28 cellular contexts compared by ENCODE assay signal in the genomic region with DNA sequence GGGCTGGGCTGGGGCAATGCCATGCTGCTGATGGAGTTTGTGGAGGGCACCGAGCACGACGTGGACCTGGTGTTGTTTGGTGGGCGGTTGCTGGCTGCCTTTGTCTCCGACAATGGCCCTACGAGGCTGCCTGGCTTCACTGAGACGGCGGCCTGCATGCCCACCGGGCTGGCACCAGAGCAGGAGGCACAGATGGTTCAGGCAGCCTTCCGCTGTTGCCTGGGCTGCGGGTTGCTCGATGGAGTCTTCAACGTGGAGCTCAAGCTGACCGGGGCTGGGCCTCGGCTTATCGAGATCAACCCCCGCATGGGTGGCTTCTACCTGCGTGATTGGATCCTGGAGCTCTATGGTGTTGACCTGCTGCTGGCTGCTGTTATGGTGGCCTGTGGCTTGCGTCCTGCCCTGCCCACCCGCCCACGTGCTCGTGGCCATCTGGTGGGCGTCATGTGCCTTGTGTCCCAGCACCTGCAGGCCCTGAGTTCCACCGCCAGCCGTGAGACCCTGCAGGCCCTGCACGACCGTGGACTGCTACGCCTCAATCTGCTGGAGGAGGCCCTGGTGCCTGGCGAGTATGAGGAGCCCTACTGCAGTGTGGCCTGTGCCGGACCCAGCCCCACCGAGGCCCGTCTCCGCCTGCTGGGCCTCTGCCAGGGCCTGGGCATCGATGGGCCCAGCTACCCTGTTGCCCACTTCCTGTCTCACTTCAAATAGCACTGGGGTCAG. TPM values are rescaled to one million over a fixed set of nuclear protein-coding genes. Genes with fewer than 3 reads are reported as not detected.
DNase-seq lines count a peak whose midpoint lies in the region; FAIRE-seq and TF ChIP-seq lines count a peak whose summit lies in the region.
"Had no signal": no experiment of that assay in that cellular context is flagged by ENCODE, and none has a peak within 500 bp of the region (broad histone marks: within the 10 kb centered on the region; RNA-seq: fewer than 3 reads in every experiment).

No MANE protein-coding gene starts in this region.

- H3K4me1 ChIP-seq in H1 (replicated peaks in 1 of 4; ENCODE audit: control insufficient read depth in 3 of 4, insufficient read depth in 4 of 4, low read length in 3 of 4) (peaks cover 0 to 13% (median 7%) of the 10 kb centered on the region in 4 experiments; a peak in 6 of 7 replicates), tibial nerve (peaks cover 0 to 32% (median 12%) of the 10 kb centered on the region in 4 donors)

- H4K91ac ChIP-seq in H1 (replicated peaks; ENCODE audit: insufficient read length, low read length): no peak overlapping the region

- H3K79me1 ChIP-seq in H1 (ENCODE audit: low read depth, low read length): peaks cover 4% of the 10 kb centered on the region

- no peak overlapping the region for H3K9ac ChIP-seq in H1 (replicated peaks in 1 of 4; ENCODE audit: extremely low read depth in 1 of 4, low read depth in 3 of 4, low read length in 3 of 4)

- peaks cover 0 to 8% (median 5%) of the 10 kb centered on the region in 4 experiments; a peak in 4 of 7 replicates for H3K27me3 ChIP-seq in H1 (replicated peaks in 1 of 4; ENCODE audit: control insufficient read depth in 3 of 4, extremely low read depth in 1 of 4, insufficient read depth in 3 of 4, low read length in 3 of 4)
- no peaks in the 10 kb centered on the region for H3K27me3 ChIP-seq in tibial nerve
- H3K27me3 ChIP-seq: MG63 had no signal

- no peak for FAIRE-seq in H1 (lab: Jason Lieb, UNC)
- FAIRE-seq: D721Med, GM18507 had no signal

- TF ChIP-seq EP300 in H1 (IDR thresholded peaks at IDR 0.05; ENCODE audit: borderline replicate concordance in 1 of 2, low read depth in 2 of 2, low read length in 2 of 2) (no peak), tibial nerve (IDR thresholded peaks at IDR 0.05) (no peak)

- no peaks in the 10 kb centered on the region for H3K27me3 Mint-ChIP-seq in activated CD4-positive, alpha-beta T cell treated with anti-CD3 and anti-CD28 coated beads, Interleukin-2, amount 10 ng/mL, durations not matched to agents 7 days and 5 days
- H3K27me3 Mint-ChIP-seq: CD4-positive, alpha-beta T cell had no signal

- no peaks in the 10 kb centered on the region for H3K36me3 ChIP-seq in H1 (ENCODE audit: control insufficient read depth in 2 of 4, insufficient read depth in 4 of 4, low read length in 3 of 4)
- no peaks in the 10 kb centered on the region for H3K36me3 ChIP-seq in tibial nerve
- H3K36me3 ChIP-seq: MG63 had no signal

- H2BK20ac ChIP-seq in H1 (ENCODE audit: low read length): no peak overlapping the region

- peaks cover 3% of the 10 kb centered on the region for H3K36me3 Mint-ChIP-seq in activated CD4-positive, alpha-beta T cell treated with anti-CD3 and anti-CD28 coated beads, Interleukin-2, amount 10 ng/mL, durations not matched to agents 7 days and 5 days (ENCODE audit: low read depth)

- H3K14ac ChIP-seq in H1 (ENCODE audit: insufficient read length): no peak overlapping the region

- H3K27ac ChIP-seq in RWPE1: peak overlapping the region; percentile 47
- no peak overlapping the region for H3K27ac ChIP-seq in H1 (ENCODE audit: low read depth, low read length)
- H3K27ac ChIP-seq in substantia nigra (ENCODE audit: low read depth, low read length, poor library complexity, severe bottlenecking): peak overlapping the region; percentile 35
- H3K27ac ChIP-seq in tibial nerve: no peak overlapping the region

- H3K4me3 ChIP-seq in H1 (ENCODE audit: extremely low read depth in 1 of 4, insufficient read depth in 2 of 4, low read depth in 3 of 4, low read length in 4 of 4): no peak overlapping the region
- no peak overlapping the region for H3K4me3 ChIP-seq in tibial nerve
- H3K4me3 ChIP-seq: MG63 had no signal

- no peak for DNase-seq in activated CD4-positive, alpha-beta T cell treated with anti-CD3 and anti-CD28 coated beads, Interleukin-2, amount 10 ng/mL, durations not matched to agents 7 days and 5 days
- DNase-seq in activated CD4-positive, alpha-beta T cell treated with anti-CD3 and anti-CD28 coated beads for 4 hours: no peak
- DNase-seq in RWPE1 (ENCODE audit: low spot score) (no peak), H1 (ENCODE audit: low read depth in 1 of 2, low spot score in 2 of 2) (no peak), substantia nigra (lab: John Stamatoyannopoulos, UW) (no peak), DMS 273 treated with DMSO at 0.1 percent for 48 hours (lab: John Stamatoyannopoulos, UW) (no peak), tibial nerve (ENCODE audit: low spot score in 2 of 2) (no peak)
- DNase-seq: 8988T; ACHN; CD4-positive, alpha-beta T cell; DMS53; H7; KBM-7; MG63; NCI-H1105 treated with DMSO at 0.1 percent for 48 hours; NCI-H146; NCI-H2029; NCI-H2227 treated with DMSO at 0.1 percent for 48 hours; NCI-H526 treated with DMSO at 0.1 percent for 48 hours; RPMI8226; SHP77 treated with DMSO at 0.1 percent for 48 hours had no signal

- peaks cover 0 to 3% of the 10 kb centered on the region in 2 experiments for H4K20me1 ChIP-seq in H1 (replicated peaks in 1 of 2; ENCODE audit: control insufficient read depth in 1 of 2, insufficient read depth in 2 of 2, low read length in 2 of 2)

- H3K4me3 Mint-ChIP-seq in activated CD4-positive, alpha-beta T cell treated with anti-CD3 and anti-CD28 coated beads, Interleukin-2, amount 10 ng/mL, durations not matched to agents 7 days and 5 days: no peak overlapping the region

- POLR2A ChIA-PET in activated CD4-positive, alpha-beta T cell treated with anti-CD3 and anti-CD28 coated beads, Interleukin-2, amount 10 ng/mL, durations not matched to agents 7 days and 5 days (lab: Charles Lee): no interaction called here
- POLR2A ChIA-PET in RWPE1 (lab: Yijun Ruan, JAX; ENCODE audit: low non-redundant PET): interaction anchor here (0.6 to 0.7 kb wide), 2 partner anchors 44 to 399 kb away, joined by 3 to 4 read pairs; no protein-coding TSS in a partner anchor
- POLR2A ChIA-PET in H1 (lab: Charles Lee; ENCODE audit: partially characterized antibody): interaction anchor here (0.9 to 10.2 kb wide), 6 partner anchors 10 to 54 kb away, joined by 3 to 104 read pairs (median 4); partner anchors contain the start of genes PPP1CA and PTPRCAP

- peak overlapping the region; percentile 67 for H3K27ac Mint-ChIP-seq in activated CD4-positive, alpha-beta T cell treated with anti-CD3 and anti-CD28 coated beads, Interleukin-2, amount 10 ng/mL, durations not matched to agents 7 days and 5 days
- H3K27ac Mint-ChIP-seq: CD4-positive, alpha-beta T cell had no signal

- no peak overlapping the region for H2AK5ac ChIP-seq in H1 (ENCODE audit: low read depth, low read length)

- H3K9me3 Mint-ChIP-seq in activated CD4-positive, alpha-beta T cell treated with anti-CD3 and anti-CD28 coated beads, Interleukin-2, amount 10 ng/mL, durations not matched to agents 7 days and 5 days: no peaks in the 10 kb centered on the region
- H3K9me3 Mint-ChIP-seq: CD4-positive, alpha-beta T cell had no signal

- no peak overlapping the region for H3K4ac ChIP-seq in H1 (replicated peaks; ENCODE audit: insufficient read length, low read depth, low read length)

- CTCF ChIA-PET in activated CD4-positive, alpha-beta T cell treated with anti-CD3 and anti-CD28 coated beads, Interleukin-2, amount 10 ng/mL, durations not matched to agents 7 days and 5 days (lab: Charles Lee): interaction anchor here (0.7 to 3.5 kb wide), 7 partner anchors 13 to 180 kb away, joined by 3 to 18 read pairs (median 7); partner anchors contain the start of genes PPP1CA, PTPRCAP and TBC1D10C
- CTCF ChIA-PET in RWPE1 (lab: Yijun Ruan, JAX): interaction anchor here (1.0 to 1.5 kb wide), 2 partner anchors 22 to 23 kb away, joined by 3 read pairs; partner anchors contain the start of gene PPP1CA
- CTCF ChIA-PET in H1 (lab: Charles Lee; ENCODE audit: partially characterized antibody): interaction anchor here (0.5 to 1.8 kb wide), 8 partner anchors 11 to 328 kb away, joined by 3 to 7 read pairs (median 4); partner anchors contain the start of gene PPP1CA

- no peak overlapping the region for H3K4me2 ChIP-seq in H1 (ENCODE audit: insufficient read depth in 1 of 2, low read depth in 2 of 2, low read length in 2 of 2)

- no peak overlapping the region for H2BK15ac ChIP-seq in H1 (ENCODE audit: low read length)

- no peak overlapping the region for H2BK5ac ChIP-seq in H1 (ENCODE audit: low read depth, low read length)

- H3K4me1 Mint-ChIP-seq in activated CD4-positive, alpha-beta T cell treated with anti-CD3 and anti-CD28 coated beads, Interleukin-2, amount 10 ng/mL, durations not matched to agents 7 days and 5 days: peaks cover 52% of the 10 kb centered on the region

- TF ChIP-seq RAD21 in H1 (IDR thresholded peaks at IDR 0.05 in 1 of 2, conservative IDR thresholded peaks at IDR 0.05 in 1 of 2; ENCODE audit: low read depth in 2 of 2, low read length in 2 of 2): no peak

- H4K8ac ChIP-seq in H1 (ENCODE audit: extremely low read depth, insufficient read depth, low read length): 0 out of 2 replicates have a peak overlapping the region, but pooled peaks have one; percentile 17

- H3K56ac ChIP-seq in H1 (replicated peaks; ENCODE audit: insufficient read length, low read depth, low read length): no peak overlapping the region

- no peak overlapping the region for H2BK120ac ChIP-seq in H1 (replicated peaks; ENCODE audit: low read depth, low read length)

- no peak overlapping the region for H4K5ac ChIP-seq in H1 (ENCODE audit: insufficient read length, low read depth, low read length)

- H3K9me3 ChIP-seq in H1 (ENCODE audit: insufficient read depth in 2 of 2, low read depth in 1 of 2, low read length in 1 of 2) (no peaks in the 10 kb centered on the region), tibial nerve (no peaks in the 10 kb centered on the region)
- H3K9me3 ChIP-seq: MG63 had no signal

- no peak for TF ChIP-seq CTCF in RWPE1 (conservative IDR thresholded peaks at IDR 0.05; ENCODE audit: low read depth)
- no peak for TF ChIP-seq CTCF in H1 (IDR thresholded peaks at IDR 0.05; ENCODE audit: control extremely low read depth in 1 of 3, insufficient read depth in 1 of 3, low read depth in 1 of 3, low read length in 3 of 3)
- no peak for TF ChIP-seq CTCF in tibial nerve (IDR thresholded peaks at IDR 0.05)

- peaks cover 0 to 4% of the 10 kb centered on the region in 2 experiments; a peak in 1 of 4 replicates for H3K79me2 ChIP-seq in H1 (ENCODE audit: control insufficient read depth in 1 of 2, insufficient read depth in 2 of 2, low read length in 2 of 2)

- H2AFZ ChIP-seq in H1 (ENCODE audit: low read length): no peak overlapping the region

- H2BK12ac ChIP-seq in H1 (ENCODE audit: low read depth, low read length): peak overlapping the region; percentile 39; the same call in 1 of the 2 replicates

- H3K23me2 ChIP-seq in H1 (ENCODE audit: low read depth, low read length): peaks cover 19% of the 10 kb centered on the region

- WGBS in H1 (ENCODE audit: extremely low coverage in 1 of 2, insufficient coverage in 1 of 2, insufficient read length in 1 of 2, insufficient replicate concordance in 2 of 2, low coverage in 1 of 2, low lambda C conversion rate in 2 of 2, missing lambda C conversion rate in 1 of 2), 2 experiments: 88% methylated on average over 30 of the region's 34 CpGs; no CpG with 5 or more reads in 1 of the 2 experiments
- WGBS in tibial nerve, 2 donors: 60 to 81% methylated on average over 5 to 23 of the region's 34 CpGs

- TF ChIP-seq POLR2A in H1 (IDR thresholded peaks at IDR 0.05; ENCODE audit: control extremely low read depth in 1 of 2, low read depth in 2 of 2, low read length in 2 of 2) (no peak), tibial nerve (IDR thresholded peaks at IDR 0.05) (no peak)

- H3K18ac ChIP-seq in H1 (ENCODE audit: extremely low read depth, low read length): no peak overlapping the region

- H3K23ac ChIP-seq in H1 (ENCODE audit: insufficient read length): no peak overlapping the region

RNA-seq across cellular contexts. Expression of gene RPS6KB2, which starts 4.2 kb away (rescaled TPM):
- total RNA-seq in activated CD4-positive, alpha-beta T cell treated with anti-CD3 and anti-CD28 coated beads, Interleukin-2, amount 10 ng/mL, durations not matched to agents 7 days and 5 days: 10 to 100 TPM; 57.5 to 68.1 TPM
- total RNA-seq in H1 (2021; fragmentation: NEBNext Ultra II Directional; extraction: Animal tissue kit (Norgen Biotek cat#: 25700)): 41.0 and 43.9 TPM in 2 replicates
- 47.1 and 58.6 TPM in 2 replicates for polyA plus RNA-seq in H1 (2011; rRNA removed)
- polyA plus RNA-seq in H1 (2011; cell fraction: cytosol; rRNA removed): 54.3 TPM
- polyA plus RNA-seq in H1 (2011; cell fraction: nucleus; rRNA removed): 104 TPM
- 31.6 to 44.5 TPM (median 41.0 TPM) in 4 replicates for polyA plus RNA-seq in H1 (2012, experiment 1 of 2)
- 44.7 TPM for polyA plus RNA-seq in H1 (2012, experiment 2 of 2)
- 27.6 TPM for polyA plus RNA-seq in H1 (2013, experiment 1 of 2)
- polyA plus RNA-seq in H1 (2013, experiment 2 of 2): 27.9 TPM
- polyA minus RNA-seq in H1 (2011; rRNA and poly(A)+ RNA removed): 36.3 and 41.7 TPM in 2 replicates
- 30.8 TPM for polyA minus RNA-seq in H1 (2011; cell fraction: cytosol; rRNA and poly(A)+ RNA removed)
- 44.4 TPM for polyA minus RNA-seq in H1 (2011; cell fraction: nucleus; rRNA and poly(A)+ RNA removed)
- total RNA-seq in tibial nerve: 10 to 100 TPM; 36.9 to 69.3 (median 47.1) TPM

RNA-seq across cellular contexts. Expression of gene CARNS1, which starts 8.6 kb away (rescaled TPM):
- 1 to 10 TPM; 1.2 to 1.9 TPM for total RNA-seq in activated CD4-positive, alpha-beta T cell treated with anti-CD3 and anti-CD28 coated beads, Interleukin-2, amount 10 ng/mL, durations not matched to agents 7 days and 5 days
- 0.61 and 1.1 TPM in 2 replicates for total RNA-seq in H1 (2021; fragmentation: NEBNext Ultra II Directional; extraction: Animal tissue kit (Norgen Biotek cat#: 25700))
- polyA plus RNA-seq in H1 (2011; rRNA removed): 0.82 and 0.96 TPM in 2 replicates
- polyA plus RNA-seq in H1 (2011; cell fraction: cytosol; rRNA removed): 1.1 TPM
- 5.7 TPM for polyA plus RNA-seq in H1 (2011; cell fraction: nucleus; rRNA removed)
- polyA plus RNA-seq in H1 (2012, experiment 1 of 2): 0.72 to 2.2 TPM (median 1.1 TPM) in 4 replicates
- polyA plus RNA-seq in H1 (2012, experiment 2 of 2): 0.47 TPM
- 0.51 TPM for polyA plus RNA-seq in H1 (2013, experiment 1 of 2)
- 0.31 TPM for polyA plus RNA-seq in H1 (2013, experiment 2 of 2)
- 0.47 and 0.54 TPM in 2 replicates for polyA minus RNA-seq in H1 (2011; rRNA and poly(A)+ RNA removed)
- polyA minus RNA-seq in H1 (2011; cell fraction: cytosol; rRNA and poly(A)+ RNA removed): 0.22 TPM
- 1.4 TPM for polyA minus RNA-seq in H1 (2011; cell fraction: nucleus; rRNA and poly(A)+ RNA removed)
- 1 to 10 TPM; 1.8 to 5.9 (median 4.3) TPM for total RNA-seq in tibial nerve
- total RNA-seq: G401 had no signal

RNA-seq across cellular contexts. Expression of gene PTPRCAP, which starts 13.4 kb away (rescaled TPM):
- 100 to 1,000 TPM; 328 to 389 TPM for total RNA-seq in activated CD4-positive, alpha-beta T cell treated with anti-CD3 and anti-CD28 coated beads, Interleukin-2, amount 10 ng/mL, durations not matched to agents 7 days and 5 days
- 0.78 and 1.4 TPM in 2 replicates for total RNA-seq in H1 (2021; fragmentation: NEBNext Ultra II Directional; extraction: Animal tissue kit (Norgen Biotek cat#: 25700))
- 6.7 and 9.5 TPM in 2 replicates for polyA plus RNA-seq in H1 (2011; rRNA removed)
- polyA plus RNA-seq in H1 (2011; cell fraction: cytosol; rRNA removed): 6.7 TPM
- 39.1 TPM for polyA plus RNA-seq in H1 (2011; cell fraction: nucleus; rRNA removed)
- polyA plus RNA-seq in H1 (2012, experiment 1 of 2): 3.0 to 3.5 TPM (median 3.2 TPM) in 4 replicates
- 1.9 TPM for polyA plus RNA-seq in H1 (2012, experiment 2 of 2)
- 1.2 TPM for polyA plus RNA-seq in H1 (2013, experiment 1 of 2)
- 0.85 TPM for polyA plus RNA-seq in H1 (2013, experiment 2 of 2)
- 0.28 and 0.44 TPM in 2 replicates for polyA minus RNA-seq in H1 (2011; rRNA and poly(A)+ RNA removed)
- polyA minus RNA-seq in H1 (2011; cell fraction: cytosol; rRNA and poly(A)+ RNA removed): 2.3 TPM
- 5.0 TPM for polyA minus RNA-seq in H1 (2011; cell fraction: nucleus; rRNA and poly(A)+ RNA removed)
- total RNA-seq in tibial nerve: 10 to 100 TPM in 3 of 4 donors, 1 to 10 TPM in 1; 6.9 to 18.0 (median 12.8) TPM
- total RNA-seq: G401, NCI-H460 had no signal

RNA-seq across cellular contexts. Expression of gene CORO1B, which starts 19.2 kb away (rescaled TPM):
- 100 to 1,000 TPM; 191 to 252 TPM for total RNA-seq in activated CD4-positive, alpha-beta T cell treated with anti-CD3 and anti-CD28 coated beads, Interleukin-2, amount 10 ng/mL, durations not matched to agents 7 days and 5 days
- 77.1 and 84.3 TPM in 2 replicates for total RNA-seq in H1 (2021; fragmentation: NEBNext Ultra II Directional; extraction: Animal tissue kit (Norgen Biotek cat#: 25700))
- 131 and 148 TPM in 2 replicates for polyA plus RNA-seq in H1 (2011; rRNA removed)
- 141 TPM for polyA plus RNA-seq in H1 (2011; cell fraction: cytosol; rRNA removed)
- polyA plus RNA-seq in H1 (2011; cell fraction: nucleus; rRNA removed): 193 TPM
- polyA plus RNA-seq in H1 (2012, experiment 1 of 2): 50.9 to 80.4 TPM (median 78.0 TPM) in 4 replicates
- 77.6 TPM for polyA plus RNA-seq in H1 (2012, experiment 2 of 2)
- polyA plus RNA-seq in H1 (2013, experiment 1 of 2): 61.1 TPM
- polyA plus RNA-seq in H1 (2013, experiment 2 of 2): 55.9 TPM
- polyA minus RNA-seq in H1 (2011; rRNA and poly(A)+ RNA removed): 47.7 and 82.2 TPM in 2 replicates
- 51.7 TPM for polyA minus RNA-seq in H1 (2011; cell fraction: cytosol; rRNA and poly(A)+ RNA removed)
- 65.5 TPM for polyA minus RNA-seq in H1 (2011; cell fraction: nucleus; rRNA and poly(A)+ RNA removed)
- 10 to 100 TPM; 60.9 to 95.1 (median 77.1) TPM for total RNA-seq in tibial nerve

RNA-seq across cellular contexts. Expression of gene TBC1D10C, which starts 20.2 kb away (rescaled TPM):
- total RNA-seq in activated CD4-positive, alpha-beta T cell treated with anti-CD3 and anti-CD28 coated beads, Interleukin-2, amount 10 ng/mL, durations not matched to agents 7 days and 5 days: 100 to 1,000 TPM; 256 to 323 TPM
- total RNA-seq in H1 (2021; fragmentation: NEBNext Ultra II Directional; extraction: Animal tissue kit (Norgen Biotek cat#: 25700)): 0.69 TPM in 1 of 2 replicates, not detected in the other
- polyA plus RNA-seq in H1 (2011; rRNA removed): 0.27 and 0.35 TPM in 2 replicates
- 0.16 TPM for polyA plus RNA-seq in H1 (2011; cell fraction: cytosol; rRNA removed)
- polyA plus RNA-seq in H1 (2011; cell fraction: nucleus; rRNA removed): 1.6 TPM
- polyA plus RNA-seq in H1 (2012, experiment 1 of 2): 0.11 to 1.00 TPM (median 0.55 TPM) in 4 replicates
- polyA plus RNA-seq in H1 (2012, experiment 2 of 2): 0.31 TPM
- 0.41 TPM for polyA plus RNA-seq in H1 (2013, experiment 1 of 2)
- 0.46 TPM for polyA plus RNA-seq in H1 (2013, experiment 2 of 2)
- 0.22 and 0.41 TPM in 2 replicates for polyA minus RNA-seq in H1 (2011; rRNA and poly(A)+ RNA removed)
- polyA minus RNA-seq in H1 (2011; cell fraction: cytosol; rRNA and poly(A)+ RNA removed): not detected
- 0.40 TPM for polyA minus RNA-seq in H1 (2011; cell fraction: nucleus; rRNA and poly(A)+ RNA removed)
- 1 to 10 TPM; 1.5 to 4.5 (median 2.2) TPM for total RNA-seq in tibial nerve
- total RNA-seq: Daoy, LHCN-M2, NCI-H460 had no signal
- polyA plus RNA-seq: BJ had no signal

Comparison
In these comparisons a context has a peak if more than half of its experiments do, and no peak if none do; other contexts are left out.
1. H3K27ac ChIP-seq: peak in RWPE1 (single experiment) and substantia nigra (single experiment); none in H1 (single experiment) and tibial nerve (0 of 4).
2. RNA of gene PTPRCAP, which starts 13.4 kb away (total RNA-seq): 328 to 389 TPM in activated CD4-positive, alpha-beta T cell treated with anti-CD3 and anti-CD28 coated beads, Interleukin-2, amount 10 ng/mL, durations not matched to agents 7 days and 5 days; 6.9 to 18.0 TPM in tibial nerve and 0.78 to 1.4 TPM in H1; every median in the first group is over 10 times any median in the second.